8 cellular contexts compared by ENCODE assay signal in the genomic region with DNA sequence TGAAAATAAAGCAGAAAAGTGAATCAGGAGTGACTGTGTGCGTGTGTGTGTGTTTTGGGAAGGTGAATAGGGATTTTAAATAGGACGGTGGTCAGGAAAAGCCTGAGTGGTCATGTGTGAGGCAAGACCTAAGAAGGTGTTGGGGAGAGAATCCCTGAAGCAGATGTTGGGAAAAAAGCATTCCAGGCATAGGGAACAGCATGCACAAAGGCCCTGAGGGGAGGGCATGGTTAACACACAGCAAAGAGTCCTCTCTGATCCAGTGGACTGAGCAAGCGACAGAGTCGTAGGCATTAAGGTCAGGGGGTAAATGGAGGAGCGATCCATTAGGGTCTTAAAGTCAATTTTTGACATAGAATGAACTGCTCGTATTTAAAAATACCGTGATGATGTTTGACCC. TPM values are rescaled to one million over a fixed set of nuclear protein-coding genes. Genes with fewer than 3 reads are reported as not detected.
"Had no signal": no experiment of that assay in that cellular context is flagged by ENCODE, and none has a peak within 500 bp of the region (broad histone marks: within the 10 kb centered on the region; RNA-seq: fewer than 3 reads in every experiment).

No MANE protein-coding gene starts in this region.

- H2AFZ ChIP-seq: GM23338 had no signal

- H3K4me2 ChIP-seq: GM23338 had no signal

- H3K27ac Mint-ChIP-seq: GM23338, H9, HFFc6 had no signal

- ATAC-seq: GM23338, K562 had no signal

- H3K4me3 ChIP-seq: GM23338, K562 had no signal

- DNase-seq: H9, HCEC 1CT, HFFc6, IMR-90 had no signal

- H3K4me3 Mint-ChIP-seq: GM23338, H9, HFFc6 had no signal

- H3K9me3 Mint-ChIP-seq: GM23338, HFFc6 had no signal

- H3K4me1 Mint-ChIP-seq: GM23338 had no signal

RNA-seq across cellular contexts. Expression of a gene that starts 34.0 kb away (rescaled TPM):
- total RNA-seq: GM23338, H1, H9, HT-29, IMR-90, K562 had no signal
- polyA plus RNA-seq: K562 had no signal
